Comparison of ENCODE assay signal across 8 cellular contexts in the genomic region with DNA sequence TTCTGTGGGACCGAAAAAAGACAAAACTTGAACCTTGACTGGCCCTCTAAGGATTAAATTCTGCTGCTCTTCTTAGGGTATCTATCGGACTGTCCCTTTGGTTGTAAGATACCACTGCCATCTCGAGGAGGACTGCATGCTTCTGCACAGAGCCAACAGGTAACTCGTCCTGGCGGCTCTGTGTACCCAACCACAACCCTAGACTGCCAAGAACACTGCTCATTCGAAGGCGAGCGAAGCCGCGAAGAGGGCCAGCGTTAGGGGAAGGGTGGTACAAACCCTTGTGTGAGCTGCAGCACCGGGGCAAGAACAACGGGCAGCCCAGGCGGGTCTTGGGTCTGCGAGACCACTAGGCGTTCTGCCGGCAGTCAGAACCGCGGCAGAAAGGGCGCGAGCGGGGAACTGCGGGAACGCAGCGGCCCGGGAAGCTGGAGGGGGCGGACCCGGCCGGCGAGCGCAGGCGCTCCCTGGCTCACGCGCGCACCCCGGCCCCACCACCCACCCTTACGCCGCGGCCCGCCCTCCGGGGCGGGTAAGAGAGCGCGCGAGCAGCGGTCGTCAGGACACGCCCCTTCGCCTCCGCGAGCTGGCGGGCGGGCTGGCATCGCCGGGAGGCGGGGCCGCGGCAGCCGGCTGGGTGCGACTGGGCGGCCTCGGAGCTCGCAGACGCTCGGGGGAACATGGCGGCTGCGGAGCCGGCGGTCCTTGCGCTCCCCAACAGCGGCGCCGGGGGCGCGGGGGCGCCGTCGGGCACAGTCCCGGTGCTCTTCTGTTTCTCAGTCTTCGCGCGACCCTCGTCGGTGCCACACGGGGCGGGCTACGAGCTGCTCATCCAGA.
DNase-seq lines count a peak whose midpoint lies in the region; ATAC-seq and TF ChIP-seq lines count a peak whose summit lies in the region.

Gene ISOC1 (plus strand): TSS at position 663 of the 837 bp plus-strand sequence. CDS start 18 bp downstream, at position 681.

- H3K4me1 ChIP-seq in mucosa of rectum (ENCODE audit: control insufficient read depth in 2 of 2, insufficient read depth in 2 of 2, low read length in 2 of 2), result peaks cover 2 to 5% of the 10 kb centered on the region in 2 donors

- H3K27me3 ChIP-seq in mucosa of rectum (ENCODE audit: control insufficient read depth in 2 of 2, insufficient read depth in 2 of 2, low read length in 2 of 2), result no peaks in the 10 kb centered on the region

- ATAC-seq in GM21619 (IDR thresholded peaks at IDR 0.05; ENCODE audit: unreplicated experiment), result peak; percentile 82

- no peaks in the 10 kb centered on the region for H3K9me3 ChIP-seq in mucosa of rectum (ENCODE audit: control insufficient read depth in 2 of 2, low read length in 2 of 2)

- TF ChIP-seq RAD21 in Ishikawa (IDR thresholded peaks at IDR 0.05; ENCODE audit: low read depth), result no peak; the same call in 1 of the 2 replicates

- H3K9ac ChIP-seq in mucosa of rectum (ENCODE audit: low read depth in 1 of 2, low read length in 2 of 2), result peak within 1 kb of the TSS; percentile 82 to 89

- DNase-seq in DMS53 (lab: John Stamatoyannopoulos, UW) (peak; percentile 97), OCI-M1 (lab: John Stamatoyannopoulos, UW) (peak; percentile 94), activated T-cell treated with anti-CD3 and anti-CD28 coated beads for 4 hours (peak; percentile 90), epithelial cell of prostate (ENCODE audit: low read depth, low spot score) (no peak)
- DNase-seq in stimulated activated CD8-positive, alpha-beta memory T cell treated with anti-CD3 and anti-CD28 coated beads, Interleukin-4, amount 100 ng/mL, for 4 hours (ENCODE audit: low read depth in 2 of 2, low spot score in 1 of 2), result peak; percentile 75 to 86

- H3K4me3 ChIP-seq in mucosa of rectum (ENCODE audit: low read length in 2 of 2), result peak within 1 kb of the TSS; percentile 93 to 98

- H3K27ac ChIP-seq in epithelial cell of prostate, result peak within 1 kb of the TSS; percentile 27
- peak within 1 kb of the TSS; percentile 78 to 88 for H3K27ac ChIP-seq in mucosa of rectum (ENCODE audit: low read depth in 2 of 2, low read length in 2 of 2)

- no peak for TF ChIP-seq EP300 in Ishikawa (IDR thresholded peaks at IDR 0.05; ENCODE audit: borderline replicate concordance)

- H3K36me3 ChIP-seq in mucosa of rectum (ENCODE audit: control insufficient read depth in 2 of 2, insufficient read depth in 2 of 2, low read length in 2 of 2), result no peaks in the 10 kb centered on the region

TF ChIP-seq in Ishikawa, 13 proteins besides CTCF, POLR2A, EP300 and RAD21:
- no peak for TF ChIP-seq TEAD4 (IDR thresholded peaks at IDR 0.05)
- peak; percentile 82 for TF ChIP-seq MAX (IDR thresholded peaks at IDR 0.05)
- no peak for TF ChIP-seq REST (IDR thresholded peaks at IDR 0.05; ENCODE audit: low read depth)
- TF ChIP-seq TAF1 (IDR thresholded peaks at IDR 0.05; ENCODE audit: low read depth), result peak; percentile 69
- TF ChIP-seq TCF12 (IDR thresholded peaks at IDR 0.05; ENCODE audit: low read depth), result no peak
- TF ChIP-seq CEBPB (IDR thresholded peaks at IDR 0.05), result no peak
- peak; percentile 88 for TF ChIP-seq YY1 (IDR thresholded peaks at IDR 0.05; ENCODE audit: low read depth)
- TF ChIP-seq CREB1 (IDR thresholded peaks at IDR 0.05; ENCODE audit: low read depth), result no peak
- no peak for TF ChIP-seq USF1 (IDR thresholded peaks at IDR 0.05)
- peak; percentile 52; the same call in 1 of the 2 replicates for TF ChIP-seq EGR1 (IDR thresholded peaks at IDR 0.05)
- no peak for TF ChIP-seq NFIC (IDR thresholded peaks at IDR 0.05)
- TF ChIP-seq FOXM1 (IDR thresholded peaks at IDR 0.05; ENCODE audit: borderline replicate concordance, low read depth), result no peak
- TF ChIP-seq ZBTB7A (IDR thresholded peaks at IDR 0.05; ENCODE audit: low read depth), result 0 out of 2 replicates have a peak, but pooled peaks have one; percentile 27
